10 cellular contexts compared by ENCODE assay signal in the genomic region with DNA sequence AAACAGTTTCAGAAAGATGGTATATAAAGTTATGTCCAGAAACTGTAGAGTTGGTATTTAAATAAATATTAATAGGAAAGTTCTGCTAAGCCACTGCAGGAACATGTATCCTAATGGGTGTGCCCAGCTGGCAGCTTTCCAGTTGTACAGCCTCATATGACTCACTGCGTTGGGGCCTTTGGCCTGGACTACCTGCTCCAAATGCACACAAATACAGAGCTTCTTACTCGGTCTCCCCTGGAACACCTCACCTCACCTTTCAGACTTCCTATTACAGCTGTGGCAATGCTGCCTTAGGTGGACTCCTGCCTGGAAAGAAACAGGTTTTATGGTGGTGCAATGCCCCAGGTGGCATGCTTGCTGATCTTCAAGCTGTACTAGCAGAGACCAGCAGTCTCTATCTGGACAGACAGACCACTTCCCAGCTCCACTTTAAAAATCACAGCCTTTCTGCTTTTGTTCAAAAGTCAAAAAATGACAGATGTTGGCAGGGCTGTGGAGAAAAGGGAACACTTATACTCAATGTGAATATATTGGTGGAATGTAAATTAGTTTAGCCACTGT.
DNase-seq lines count a peak whose midpoint lies in the region; ATAC-seq, FAIRE-seq and TF ChIP-seq lines count a peak whose summit lies in the region.
"Had no signal": no experiment of that assay in that cellular context is flagged by ENCODE, and none has a peak within 500 bp of the region (broad histone marks: within the 10 kb centered on the region; RNA-seq: fewer than 3 reads in every experiment).

No MANE protein-coding gene starts in this region.

- whole genome bisulfite sequencing in small intestine, 3 donors = 19 to 44% (median 38%) methylated on average over 2 of the region's 2 CpGs

- ATAC-seq in RWPE2 (ENCODE audit: low read depth) = peak; percentile 100
- ATAC-seq in activated CD8-positive, alpha-beta T cell treated with anti-CD3 and anti-CD28 coated beads, Interleukin-2, amount 10 ng/mL, durations not matched to agents 7 days and 5 days = no peak

- POLR2A ChIA-PET in activated CD8-positive, alpha-beta T cell treated with anti-CD3 and anti-CD28 coated beads, Interleukin-2, amount 10 ng/mL, durations not matched to agents 7 days and 5 days (lab: Charles Lee) = no interaction called here

- H3K27ac Mint-ChIP-seq in HFFc6 = no peak overlapping the region
- H3K27ac Mint-ChIP-seq in activated CD8-positive, alpha-beta T cell treated with anti-CD3 and anti-CD28 coated beads, Interleukin-2, amount 10 ng/mL, durations not matched to agents 7 days and 5 days = no peak overlapping the region

- no peaks in the 10 kb centered on the region for H3K9me3 ChIP-seq in RWPE2 (ENCODE audit: severe bottlenecking)
- H3K9me3 ChIP-seq in small intestine (ENCODE audit: control insufficient read depth, low read depth) = no peaks in the 10 kb centered on the region

- H3K27ac ChIP-seq in RWPE2 (ENCODE audit: poor library complexity, severe bottlenecking) (peak overlapping the region; percentile 50), small intestine (ENCODE audit: low read depth in 1 of 2, low read length in 1 of 2) (peak overlapping the region; percentile 35 to 41)
- H3K27ac ChIP-seq: KMS-11 had no signal

- H3K4me3 ChIP-seq in RWPE2 (ENCODE audit: severe bottlenecking) (no peak overlapping the region), small intestine (ENCODE audit: low read depth in 1 of 2, low read length in 2 of 2) (no peak overlapping the region)

- DNase-seq in HFFc6 (peak; percentile 10), RWPE2 (ENCODE audit: low spot score) (peak; percentile 93), fibroblast of gingiva (ENCODE audit: low read depth) (peak; percentile 22), small intestine (peak; percentile 98), T-helper 1 cell (no peak), NCI-H1105 treated with DMSO at 0.1 percent for 48 hours (lab: John Stamatoyannopoulos, UW) (no peak), GM03348 (ENCODE audit: low spot score) (no peak)
- DNase-seq in activated CD8-positive, alpha-beta T cell treated with anti-CD3 and anti-CD28 coated beads, Interleukin-2, amount 10 ng/mL, durations not matched to agents 7 days and 5 days = no peak
- DNase-seq: activated effector memory CD4-positive, alpha-beta T cell treated with anti-CD3 and anti-CD28 coated beads, Interleukin-2, amount 50 U/mL, for 16 hours had no signal

- peaks cover 7% of the 10 kb centered on the region for H3K27me3 Mint-ChIP-seq in HFFc6 (ENCODE audit: insufficient read depth)
- H3K27me3 Mint-ChIP-seq in activated CD8-positive, alpha-beta T cell treated with anti-CD3 and anti-CD28 coated beads, Interleukin-2, amount 10 ng/mL, durations not matched to agents 7 days and 5 days (ENCODE audit: low read depth) = peaks cover 31% of the 10 kb centered on the region

- no peak for FAIRE-seq in small intestine (lab: Jason Lieb, UNC)

- no peak for TF ChIP-seq CTCF in HFFc6 (IDR thresholded peaks at IDR 0.05)
- TF ChIP-seq CTCF in RWPE2 (IDR thresholded peaks at IDR 0.05; ENCODE audit: poor library complexity, severe bottlenecking) = peak; percentile 15

- H3K36me3 ChIP-seq in RWPE2 (ENCODE audit: low read depth) = no peaks in the 10 kb centered on the region
- H3K36me3 ChIP-seq in small intestine (ENCODE audit: control insufficient read depth in 2 of 2, insufficient read depth in 2 of 2, low read length in 2 of 2) = no peaks in the 10 kb centered on the region

- H3K4me1 ChIP-seq in RWPE2 (ENCODE audit: insufficient read depth, poor library complexity, severe bottlenecking) (peaks cover 11% of the 10 kb centered on the region), small intestine (ENCODE audit: control insufficient read depth in 2 of 2, insufficient read depth in 1 of 2, low read depth in 1 of 2, low read length in 1 of 2) (no peaks in the 10 kb centered on the region)

- H3K27me3 ChIP-seq in RWPE2 (ENCODE audit: insufficient read depth, poor library complexity, severe bottlenecking) = no peaks in the 10 kb centered on the region
- peaks cover 0 to 3% of the 10 kb centered on the region in 2 donors for H3K27me3 ChIP-seq in small intestine (ENCODE audit: control insufficient read depth in 2 of 2, insufficient read depth in 2 of 2, low read length in 2 of 2)

- CTCF ChIA-PET in activated CD8-positive, alpha-beta T cell treated with anti-CD3 and anti-CD28 coated beads, Interleukin-2, amount 10 ng/mL, durations not matched to agents 7 days and 5 days (lab: Charles Lee) = no interaction called here

- H3K4me3 Mint-ChIP-seq in HFFc6 = no peak overlapping the region
- H3K4me3 Mint-ChIP-seq in activated CD8-positive, alpha-beta T cell treated with anti-CD3 and anti-CD28 coated beads, Interleukin-2, amount 10 ng/mL, durations not matched to agents 7 days and 5 days = no peak overlapping the region

- no peaks in the 10 kb centered on the region for H3K9me3 Mint-ChIP-seq in HFFc6
- H3K9me3 Mint-ChIP-seq in activated CD8-positive, alpha-beta T cell treated with anti-CD3 and anti-CD28 coated beads, Interleukin-2, amount 10 ng/mL, durations not matched to agents 7 days and 5 days (ENCODE audit: insufficient read depth) = no peaks in the 10 kb centered on the region

- H3K36me3 Mint-ChIP-seq in HFFc6 (ENCODE audit: low read depth) = no peaks in the 10 kb centered on the region
- H3K36me3 Mint-ChIP-seq in activated CD8-positive, alpha-beta T cell treated with anti-CD3 and anti-CD28 coated beads, Interleukin-2, amount 10 ng/mL, durations not matched to agents 7 days and 5 days (ENCODE audit: low read depth) = no peaks in the 10 kb centered on the region

- no peaks in the 10 kb centered on the region for H3K4me1 Mint-ChIP-seq in HFFc6 (ENCODE audit: low read depth)
- no peaks in the 10 kb centered on the region for H3K4me1 Mint-ChIP-seq in activated CD8-positive, alpha-beta T cell treated with anti-CD3 and anti-CD28 coated beads, Interleukin-2, amount 10 ng/mL, durations not matched to agents 7 days and 5 days (ENCODE audit: low read depth)

Comparison
In these comparisons a context has a peak if more than half of its experiments do, and no peak if none do; other contexts are left out.
1. DNase-seq: peak in HFFc6 (single experiment), RWPE2 (single experiment), fibroblast of gingiva (single experiment) and small intestine (single experiment); none in T-helper 1 cell (0 of 5), activated CD8-positive, alpha-beta T cell treated with anti-CD3 and anti-CD28 coated beads, Interleukin-2, amount 10 ng/mL, durations not matched to agents 7 days and 5 days (single experiment), NCI-H1105 treated with DMSO at 0.1 percent for 48 hours (single experiment) and GM03348 (single experiment).